ENCODE assay signal across 8 cellular contexts in genomic region chr16:67055712-67056487, GRCh38. TPM values are rescaled to one million over a fixed set of nuclear protein-coding genes. Genes with fewer than 3 reads are reported as not detected.
DNase-seq lines count a peak whose midpoint lies in the region; FAIRE-seq and TF ChIP-seq lines count a peak whose summit lies in the region.

No MANE protein-coding gene starts in this region.

- H3K9me3 Mint-ChIP-seq in activated CD4-positive, alpha-beta T cell treated with anti-CD3 and anti-CD28 coated beads, Interleukin-2, amount 10 ng/mL, durations not matched to agents 24 days and 14 days: peaks cover 3% of the 10 kb centered on the region
- no peaks in the 10 kb centered on the region for H3K9me3 Mint-ChIP-seq in dendritic cell treated with granulocyte-macrophage colony-stimulating factor and Interleukin-4, amounts not matched to agents 40 ng/mL and 50 ng/mL, for 4 days

- no peaks in the 10 kb centered on the region for H3K4me1 ChIP-seq in small intestine (ENCODE audit: control insufficient read depth in 2 of 2, insufficient read depth in 1 of 2, low read depth in 1 of 2, low read length in 1 of 2)
- H3K4me1 ChIP-seq in stomach: peaks cover 0 to 28% (median 7%) of the 10 kb centered on the region in 4 donors
- H3K4me1 ChIP-seq in Peyer's patch: no peaks in the 10 kb centered on the region

- H3K27me3 ChIP-seq in small intestine (ENCODE audit: control insufficient read depth in 2 of 2, insufficient read depth in 2 of 2, low read length in 2 of 2) (no peaks in the 10 kb centered on the region), stomach (no peaks in the 10 kb centered on the region), Peyer's patch (no peaks in the 10 kb centered on the region)

- no peak for TF ChIP-seq CTCF in stomach (IDR thresholded peaks at IDR 0.05)
- TF ChIP-seq CTCF in Peyer's patch (IDR thresholded peaks at IDR 0.05): no peak

- TF ChIP-seq EP300 in stomach (IDR thresholded peaks at IDR 0.05): no peak

- H3K4me3 ChIP-seq in small intestine (ENCODE audit: low read depth in 1 of 2, low read length in 2 of 2) (no peak overlapping the region), stomach (no peak overlapping the region), Peyer's patch (no peak overlapping the region)

- H3K27ac Mint-ChIP-seq in activated CD4-positive, alpha-beta T cell treated with anti-CD3 and anti-CD28 coated beads, Interleukin-2, amount 10 ng/mL, durations not matched to agents 24 days and 14 days: peak overlapping the region; percentile 98
- H3K27ac Mint-ChIP-seq in dendritic cell treated with granulocyte-macrophage colony-stimulating factor and Interleukin-4, amounts not matched to agents 40 ng/mL and 50 ng/mL, for 4 days: peak overlapping the region; percentile 22

- DNase-seq in activated CD4-positive, alpha-beta T cell treated with anti-CD3 and anti-CD28 coated beads, Interleukin-2, amount 10 ng/mL, durations not matched to agents 24 days and 14 days: peak; percentile 67
- DNase-seq in activated CD4-positive, alpha-beta T cell treated with anti-CD3 and anti-CD28 coated beads, Interleukin-2, amount 50 U/mL, for 48 hours: no peak
- DNase-seq in MV-4-11 (lab: John Stamatoyannopoulos, UW) (peak; percentile 77), small intestine (peak; percentile 9), NCI-H82 treated with DMSO at 0.1 percent for 48 hours (lab: John Stamatoyannopoulos, UW; ENCODE audit: unreplicated experiment) (no peak), stomach (no peak), Peyer's patch (no peak)

- no peak overlapping the region for H3K27ac ChIP-seq in small intestine (ENCODE audit: low read depth in 1 of 2, low read length in 1 of 2)
- peak overlapping the region in 1 of 5 donors; percentile 49 for H3K27ac ChIP-seq in stomach
- no peak overlapping the region for H3K27ac ChIP-seq in Peyer's patch

- H3K36me3 ChIP-seq in small intestine (ENCODE audit: control insufficient read depth in 2 of 2, insufficient read depth in 2 of 2, low read length in 2 of 2) (no peaks in the 10 kb centered on the region), stomach (peaks cover 0 to 5% (median 0%) of the 10 kb centered on the region in 4 donors), Peyer's patch (peaks cover 0 to 7% (median 0%) of the 10 kb centered on the region in 3 donors)

- H3K4me3 Mint-ChIP-seq in activated CD4-positive, alpha-beta T cell treated with anti-CD3 and anti-CD28 coated beads, Interleukin-2, amount 10 ng/mL, durations not matched to agents 24 days and 14 days: peak overlapping the region; percentile 78
- H3K4me3 Mint-ChIP-seq in dendritic cell treated with granulocyte-macrophage colony-stimulating factor and Interleukin-4, amounts not matched to agents 40 ng/mL and 50 ng/mL, for 4 days: no peak overlapping the region

- H3K9me3 ChIP-seq in small intestine (ENCODE audit: control insufficient read depth, low read depth) (no peaks in the 10 kb centered on the region), stomach (no peaks in the 10 kb centered on the region), Peyer's patch (no peaks in the 10 kb centered on the region)

- no peak for TF ChIP-seq POLR2A in stomach (IDR thresholded peaks at IDR 0.05)
- no peak for TF ChIP-seq POLR2A in Peyer's patch (IDR thresholded peaks at IDR 0.05)

- no peak for FAIRE-seq in small intestine (lab: Jason Lieb, UNC)

- WGBS in small intestine, 3 donors: 79 to 88% (median 86%) methylated on average over 4 of the region's 4 CpGs
- 69 to 76% (median 75%) methylated on average over 4 of the region's 4 CpGs for WGBS in stomach, 5 donors

- peaks cover 56% of the 10 kb centered on the region for H3K4me1 Mint-ChIP-seq in activated CD4-positive, alpha-beta T cell treated with anti-CD3 and anti-CD28 coated beads, Interleukin-2, amount 10 ng/mL, durations not matched to agents 24 days and 14 days
- peaks cover 24% of the 10 kb centered on the region for H3K4me1 Mint-ChIP-seq in dendritic cell treated with granulocyte-macrophage colony-stimulating factor and Interleukin-4, amounts not matched to agents 40 ng/mL and 50 ng/mL, for 4 days (ENCODE audit: low read depth)

- no peaks in the 10 kb centered on the region for H3K27me3 Mint-ChIP-seq in activated CD4-positive, alpha-beta T cell treated with anti-CD3 and anti-CD28 coated beads, Interleukin-2, amount 10 ng/mL, durations not matched to agents 24 days and 14 days
- no peaks in the 10 kb centered on the region for H3K27me3 Mint-ChIP-seq in dendritic cell treated with granulocyte-macrophage colony-stimulating factor and Interleukin-4, amounts not matched to agents 40 ng/mL and 50 ng/mL, for 4 days

- peaks cover 40% of the 10 kb centered on the region for H3K36me3 Mint-ChIP-seq in activated CD4-positive, alpha-beta T cell treated with anti-CD3 and anti-CD28 coated beads, Interleukin-2, amount 10 ng/mL, durations not matched to agents 24 days and 14 days (ENCODE audit: low read depth)
- peaks cover 58% of the 10 kb centered on the region for H3K36me3 Mint-ChIP-seq in dendritic cell treated with granulocyte-macrophage colony-stimulating factor and Interleukin-4, amounts not matched to agents 40 ng/mL and 50 ng/mL, for 4 days (ENCODE audit: low read depth)

- intact Hi-C loops in activated CD4-positive, alpha-beta T cell treated with anti-CD3 and anti-CD28 coated beads, Interleukin-2, amount 10 ng/mL, durations not matched to agents 24 days and 14 days (cut with micrococcal nuclease): loop anchor here (1.0 to 10.0 kb wide), 7 partner anchors 17 to 255 kb away; no protein-coding TSS in a partner anchor
- intact Hi-C loops in dendritic cell treated with granulocyte-macrophage colony-stimulating factor and Interleukin-4, amounts not matched to agents 40 ng/mL and 50 ng/mL, for 4 days (cut with micrococcal nuclease): no loop called here
- intact Hi-C loops in stomach (cut with DNase I; ENCODE audit: low total_unique reads): no loop called here

RNA-seq across cellular contexts. Expression of gene CBFB, which starts 27.0 kb away (rescaled TPM):
- total RNA-seq in activated CD4-positive, alpha-beta T cell treated with anti-CD3 and anti-CD28 coated beads, Interleukin-2, amount 10 ng/mL, durations not matched to agents 24 days and 14 days: 163 and 172 TPM in 2 replicates
- 10 to 100 TPM in 1 of 3 donors, 1 to 10 TPM in 2; 5.4 to 13.4 (median 8.1) TPM for polyA plus RNA-seq in small intestine
- total RNA-seq in stomach: 10 to 100 TPM in 4 of 5 donors, 1 to 10 TPM in 1; 4.1 to 68.1 (median 46.2) TPM
- polyA plus RNA-seq in stomach: 10 to 100 TPM; 13.1 to 17.7 (median 14.9) TPM
- 10 to 100 TPM; 14.0 to 30.5 (median 26.6) TPM for total RNA-seq in Peyer's patch

RNA-seq across cellular contexts. Expression of gene PHAF1, which starts 53.8 kb away (rescaled TPM):
- total RNA-seq in activated CD4-positive, alpha-beta T cell treated with anti-CD3 and anti-CD28 coated beads, Interleukin-2, amount 10 ng/mL, durations not matched to agents 24 days and 14 days: 19.4 and 19.8 TPM in 2 replicates
- polyA plus RNA-seq in small intestine: 10 to 100 TPM in 1 of 3 donors, 1 to 10 TPM in 2; 5.9 to 10.5 (median 6.9) TPM
- 10 to 100 TPM in 3 of 5 donors, 1 to 10 TPM in 2; 4.6 to 39.6 (median 13.4) TPM for total RNA-seq in stomach
- 1 to 10 TPM; 5.1 to 7.6 (median 7.5) TPM for polyA plus RNA-seq in stomach
- 10 to 100 TPM; 11.4 to 30.6 (median 20.4) TPM for total RNA-seq in Peyer's patch

Comparison
In these comparisons a context has a peak if more than half of its experiments do, and no peak if none do; other contexts are left out.
1. DNase-seq: peak in activated CD4-positive, alpha-beta T cell treated with anti-CD3 and anti-CD28 coated beads, Interleukin-2, amount 10 ng/mL, durations not matched to agents 24 days and 14 days (single experiment), MV-4-11 (single experiment) and small intestine (single experiment); none in activated CD4-positive, alpha-beta T cell treated with anti-CD3 and anti-CD28 coated beads, Interleukin-2, amount 50 U/mL, for 48 hours (0 of 2), NCI-H82 treated with DMSO at 0.1 percent for 48 hours (single experiment), stomach (single experiment) and Peyer's patch (0 of 3).